In genomic region chr2:171706152-171706803, GRCh38 we compare ENCODE assay signal across 9 cellular contexts. TPM values are rescaled to one million over a fixed set of nuclear protein-coding genes. Genes with fewer than 3 reads are reported as not detected.
DNase-seq lines count a peak whose midpoint lies in the region; ATAC-seq, FAIRE-seq and TF ChIP-seq lines count a peak whose summit lies in the region.
"Had no signal": no experiment of that assay in that cellular context is flagged by ENCODE, and none has a peak within 500 bp of the region (broad histone marks: within the 10 kb centered on the region; RNA-seq: fewer than 3 reads in every experiment).

No MANE protein-coding gene starts in this region.

- H3F3A ChIP-seq in neural progenitor cell (ENCODE audit: low read depth) = peaks cover 12% of the 10 kb centered on the region

- ATAC-seq in GM21717 (IDR thresholded peaks at IDR 0.05; ENCODE audit: unreplicated experiment) = no peak
- ATAC-seq: stimulated activated effector memory CD8-positive, alpha-beta T cell treated with anti-CD3 and anti-CD28 coated beads, Interleukin-12 subunit alpha, Interleukin-12 subunit beta, amount 100 ng/mL, for 72 hours had no signal

- no peak overlapping the region for H3K27ac ChIP-seq in neural progenitor cell

- H4K20me1 ChIP-seq in neural progenitor cell (ENCODE audit: low read depth) = peaks cover 18% of the 10 kb centered on the region

- H3K36me3 ChIP-seq in bronchial epithelial cell (ENCODE audit: control insufficient read depth, insufficient read depth, low read length) (no peaks in the 10 kb centered on the region), neural progenitor cell (no peaks in the 10 kb centered on the region)

- H3K4me3 Mint-ChIP-seq in neural progenitor cell = no peak overlapping the region
- H3K4me3 Mint-ChIP-seq in activated naive CD4-positive, alpha-beta T cell treated with anti-CD3 and anti-CD28 coated beads for 36 hours = no peak overlapping the region
- H3K4me3 Mint-ChIP-seq: stimulated activated effector memory CD8-positive, alpha-beta T cell treated with anti-CD3 and anti-CD28 coated beads, Interleukin-12 subunit alpha, Interleukin-12 subunit beta, amount 100 ng/mL, for 72 hours had no signal

- H3K9ac ChIP-seq in neural progenitor cell = no peak overlapping the region

- H3K4me2 ChIP-seq in neural progenitor cell = no peak overlapping the region

- no peak for FAIRE-seq in bronchial epithelial cell (lab: Jason Lieb, UNC)

- H3K4me3 ChIP-seq in bronchial epithelial cell (ENCODE audit: low read depth, low read length) (no peak overlapping the region), neural progenitor cell (no peak overlapping the region)

- H3K36me3 Mint-ChIP-seq in neural progenitor cell = peaks cover 2% of the 10 kb centered on the region
- peaks cover 10% of the 10 kb centered on the region for H3K36me3 Mint-ChIP-seq in activated naive CD4-positive, alpha-beta T cell treated with anti-CD3 and anti-CD28 coated beads for 36 hours (ENCODE audit: low read depth)

- CTCF ChIA-PET in activated naive CD4-positive, alpha-beta T cell treated with anti-CD3 and anti-CD28 coated beads for 36 hours (lab: Charles Lee) = interaction anchor here (0.7 to 3.4 kb wide), 12 partner anchors 8 to 760 kb away, joined by 3 to 18 read pairs (median 4); partner anchors contain the start of gene DLX2

- TF ChIP-seq CTCF in bronchial epithelial cell (IDR thresholded peaks at IDR 0.05; ENCODE audit: insufficient read depth, low read length, severe bottlenecking) (no peak), neural progenitor cell (IDR thresholded peaks at IDR 0.05) (peak; percentile 53)

- DNase-seq in NCI-H2081 (lab: John Stamatoyannopoulos, UW) (peak; percentile 16 to 38), NCI-H2081 treated with DMSO at 0.1 percent for 48 hours (lab: John Stamatoyannopoulos, UW) (no peak), NAMALWA (ENCODE audit: low spot score) (peak; percentile 66), bronchial epithelial cell (ENCODE audit: low read depth) (peak; percentile 29), neural progenitor cell (ENCODE audit: low spot score) (peak; percentile 9), GM19238 (ENCODE audit: insufficient read length, low spot score) (no peak)
- no peak for DNase-seq in activated naive CD4-positive, alpha-beta T cell treated with anti-CD3 and anti-CD28 coated beads for 36 hours

- no peaks in the 10 kb centered on the region for H3K4me1 ChIP-seq in neural progenitor cell

- no peaks in the 10 kb centered on the region for H3K4me1 Mint-ChIP-seq in neural progenitor cell
- peaks cover 4% of the 10 kb centered on the region for H3K4me1 Mint-ChIP-seq in activated naive CD4-positive, alpha-beta T cell treated with anti-CD3 and anti-CD28 coated beads for 36 hours (ENCODE audit: low read depth)

- peaks cover 26% of the 10 kb centered on the region for H3K79me2 ChIP-seq in neural progenitor cell (ENCODE audit: low read depth)

- H2AFZ ChIP-seq in neural progenitor cell (replicated peaks) = no peak overlapping the region

- intact Hi-C loops in activated naive CD4-positive, alpha-beta T cell treated with anti-CD3 and anti-CD28 coated beads for 36 hours (cut with micrococcal nuclease) = loop anchor here (1.0 to 5.0 kb wide), 5 partner anchors 132 to 776 kb away; partner anchors contain the start of gene METAP1D

- H3K27me3 ChIP-seq in bronchial epithelial cell (ENCODE audit: control insufficient read depth, insufficient read depth, low read length) = no peaks in the 10 kb centered on the region
- H3K27me3 ChIP-seq in neural progenitor cell = no peaks in the 10 kb centered on the region

- H3K9me3 ChIP-seq in neural progenitor cell (ENCODE audit: low read depth) = no peaks in the 10 kb centered on the region

- no peaks in the 10 kb centered on the region for H3K9me3 Mint-ChIP-seq in neural progenitor cell
- no peaks in the 10 kb centered on the region for H3K9me3 Mint-ChIP-seq in activated naive CD4-positive, alpha-beta T cell treated with anti-CD3 and anti-CD28 coated beads for 36 hours
- H3K9me3 Mint-ChIP-seq: stimulated activated effector memory CD8-positive, alpha-beta T cell treated with anti-CD3 and anti-CD28 coated beads, Interleukin-12 subunit alpha, Interleukin-12 subunit beta, amount 100 ng/mL, for 72 hours had no signal

- no peaks in the 10 kb centered on the region for H3K27me3 Mint-ChIP-seq in neural progenitor cell (ENCODE audit: insufficient read depth, low read depth)
- H3K27me3 Mint-ChIP-seq in activated naive CD4-positive, alpha-beta T cell treated with anti-CD3 and anti-CD28 coated beads for 36 hours (ENCODE audit: low read depth) = no peaks in the 10 kb centered on the region

- no peak overlapping the region for H3K27ac Mint-ChIP-seq in neural progenitor cell
- H3K27ac Mint-ChIP-seq in activated naive CD4-positive, alpha-beta T cell treated with anti-CD3 and anti-CD28 coated beads for 36 hours = no peak overlapping the region
- H3K27ac Mint-ChIP-seq: stimulated activated effector memory CD8-positive, alpha-beta T cell treated with anti-CD3 and anti-CD28 coated beads, Interleukin-12 subunit alpha, Interleukin-12 subunit beta, amount 100 ng/mL, for 72 hours had no signal

RNA-seq across cellular contexts. Expression of gene DYNC1I2, which starts 19.0 kb away (rescaled TPM):
- 95.1 and 103 TPM in 2 replicates for total RNA-seq in bronchial epithelial cell
- total RNA-seq in neural progenitor cell (ENCODE audit: low replicate concordance) = 115 and 174 TPM in 2 replicates
- total RNA-seq in activated naive CD4-positive, alpha-beta T cell treated with anti-CD3 and anti-CD28 coated beads for 36 hours = 10 to 100 TPM; 37.8 to 38.9 TPM

Comparison
In these comparisons a context has a peak if more than half of its experiments do, and no peak if none do; other contexts are left out.
1. DNase-seq: peak in NCI-H2081 (2 of 2), NAMALWA (single experiment), bronchial epithelial cell (single experiment) and neural progenitor cell (single experiment); none in NCI-H2081 treated with DMSO at 0.1 percent for 48 hours (single experiment), GM19238 (single experiment) and activated naive CD4-positive, alpha-beta T cell treated with anti-CD3 and anti-CD28 coated beads for 36 hours (single experiment).